In genomic region chr2:23221236-23221635, GRCh38 we compare ENCODE assay signal across 22 cellular contexts.
"Had no signal": no experiment of that assay in that cellular context is flagged by ENCODE, and none has a peak within 500 bp of the region (broad histone marks: within the 10 kb centered on the region; RNA-seq: fewer than 3 reads in every experiment).

No MANE protein-coding gene starts in this region.

- H3K27me3 ChIP-seq: gastroesophageal sphincter, ovary, right atrium auricular region, sigmoid colon, stomach, transverse colon had no signal

- ATAC-seq: gastroesophageal sphincter; left cardiac atrium; left ventricle myocardium superior; naive thymus-derived CD4-positive, alpha-beta T cell had no signal

- H3K27ac Mint-ChIP-seq: naive thymus-derived CD4-positive, alpha-beta T cell; nephron progenitor cell had no signal

- H3K4me3 ChIP-seq: dorsolateral prefrontal cortex, gastroesophageal sphincter, lung, ovary, right atrium auricular region, sigmoid colon, stomach, thoracic aorta, transverse colon had no signal

- H3K36me3 Mint-ChIP-seq: naive thymus-derived CD4-positive, alpha-beta T cell had no signal

- H3K4me3 Mint-ChIP-seq: naive thymus-derived CD4-positive, alpha-beta T cell; nephron progenitor cell had no signal

- H3K9me3 Mint-ChIP-seq: nephron progenitor cell had no signal

- H3K4me1 Mint-ChIP-seq: naive thymus-derived CD4-positive, alpha-beta T cell; nephron progenitor cell had no signal

- H3K9me3 ChIP-seq: gastroesophageal sphincter, ovary, right atrium auricular region, sigmoid colon, stomach, thoracic aorta, transverse colon had no signal

- DNase-seq: cortex of kidney; dorsolateral prefrontal cortex; effector CD8-positive, alpha-beta T cell; foreskin fibroblast; kidney; left cardiac atrium; left ventricle myocardium superior; mesendoderm; naive thymus-derived CD4-positive, alpha-beta T cell; nephron progenitor cell; ovary; small intestine; stimulated activated CD4-positive, alpha-beta T cell treated with anti-CD3 and anti-CD28 coated beads, Interleukin-12 subunit alpha, Interleukin-12 subunit beta, amount 100 ng/mL, for 4 hours; stimulated activated naive CD4-positive, alpha-beta T cell; stomach; substantia nigra; transverse colon had no signal

- H3K27ac ChIP-seq: dorsolateral prefrontal cortex, gastroesophageal sphincter, ovary, right atrium auricular region, sigmoid colon, stomach, thoracic aorta, transverse colon had no signal

- H3K36me3 ChIP-seq: gastroesophageal sphincter, ovary, right atrium auricular region, sigmoid colon, stomach, thoracic aorta, transverse colon had no signal

- H3K4me1 ChIP-seq: gastroesophageal sphincter, right atrium auricular region, sigmoid colon, stomach, transverse colon had no signal
